ENCODE assay signal across 16 cellular contexts in the genomic region with DNA sequence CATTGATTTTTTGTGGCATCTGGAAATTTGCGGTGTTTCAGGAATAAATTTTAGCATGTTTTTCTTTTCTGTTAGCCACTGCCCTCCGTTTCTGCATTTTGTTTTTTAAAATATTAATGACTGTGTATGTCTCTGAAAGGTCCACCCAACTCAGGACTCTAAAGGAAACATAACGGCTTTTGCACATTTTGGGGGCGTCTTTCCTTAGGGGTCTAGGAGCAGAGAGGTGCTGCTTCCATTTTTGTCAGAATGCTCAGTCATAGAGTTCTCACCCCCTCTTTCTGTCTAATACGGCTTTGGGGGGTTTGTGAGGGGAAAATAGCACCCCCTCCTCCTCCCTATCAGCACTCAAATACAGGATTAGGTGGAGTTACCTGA.
A peak's percentile ranks its signal among the peaks of the same experiment; 100 is the strongest.
DNase-seq lines count a peak whose midpoint lies in the region; ATAC-seq, FAIRE-seq and TF ChIP-seq lines count a peak whose summit lies in the region.
"Had no signal": no experiment of that assay in that cellular context is flagged by ENCODE, and none has a peak within 500 bp of the region (broad histone marks: within the 10 kb centered on the region; RNA-seq: fewer than 3 reads in every experiment).

No MANE protein-coding gene starts in this region.

- H2BK120ac ChIP-seq in H1 (replicated peaks; ENCODE audit: low read depth, low read length) = no peak overlapping the region

- FAIRE-seq in H1 (lab: Jason Lieb, UNC) = no peak

- peaks cover 15 to 48% (median 29%) of the 10 kb centered on the region in 4 experiments for H3K4me1 ChIP-seq in H1 (replicated peaks in 1 of 4; ENCODE audit: control insufficient read depth in 3 of 4, insufficient read depth in 4 of 4, low read length in 3 of 4)

- no peak overlapping the region for H3K14ac ChIP-seq in H1 (ENCODE audit: insufficient read length)

- H3K4me3 ChIP-seq in H1 (ENCODE audit: extremely low read depth in 1 of 4, insufficient read depth in 2 of 4, low read depth in 3 of 4, low read length in 4 of 4) = peak overlapping the region in 2 of 4 experiments; percentile 33 to 62; a peak in 5 of 8 replicates

- WGBS in H1 (ENCODE audit: extremely low coverage in 1 of 2, insufficient coverage in 1 of 2, insufficient read length in 1 of 2, insufficient replicate concordance in 2 of 2, low coverage in 1 of 2, low lambda C conversion rate in 2 of 2, missing lambda C conversion rate in 1 of 2), 2 experiments = 14% methylated on average over 5 of the region's 5 CpGs; no CpG with 5 or more reads in 1 of the 2 experiments

- TF ChIP-seq CTCF in HFFc6 (IDR thresholded peaks at IDR 0.05) (no peak), H1 (IDR thresholded peaks at IDR 0.05; ENCODE audit: control extremely low read depth in 1 of 3, insufficient read depth in 1 of 3, low read depth in 1 of 3, low read length in 3 of 3) (no peak), mesothelial cell of epicardium (IDR thresholded peaks at IDR 0.05; ENCODE audit: unreplicated experiment) (no peak), progenitor cell of endocrine pancreas (IDR thresholded peaks at IDR 0.05; ENCODE audit: unreplicated experiment) (no peak)

- H3K36me3 ChIP-seq in H1 (ENCODE audit: control insufficient read depth in 2 of 4, insufficient read depth in 4 of 4, low read length in 3 of 4) = no peaks in the 10 kb centered on the region

- no peak overlapping the region for H4K8ac ChIP-seq in H1 (ENCODE audit: extremely low read depth, insufficient read depth, low read length)

- H3K27me3 Mint-ChIP-seq in HFFc6 (ENCODE audit: insufficient read depth) (peaks cover 25% of the 10 kb centered on the region), mesothelial cell of epicardium (ENCODE audit: low read depth) (no peaks in the 10 kb centered on the region), progenitor cell of endocrine pancreas (peaks cover 34% of the 10 kb centered on the region)

- H3K27ac ChIP-seq in H1 (ENCODE audit: low read depth, low read length) = no peak overlapping the region

- no peak overlapping the region for H3K9ac ChIP-seq in H1 (replicated peaks in 1 of 4; ENCODE audit: extremely low read depth in 1 of 4, low read depth in 3 of 4, low read length in 3 of 4)

- peaks cover 14% of the 10 kb centered on the region for H3K23me2 ChIP-seq in H1 (ENCODE audit: low read depth, low read length)

- no peak overlapping the region for H3K56ac ChIP-seq in H1 (replicated peaks; ENCODE audit: insufficient read length, low read depth, low read length)

- no peak overlapping the region for H3K18ac ChIP-seq in H1 (ENCODE audit: extremely low read depth, low read length)

- H3K27me3 ChIP-seq in H1 (replicated peaks in 1 of 4; ENCODE audit: control insufficient read depth in 3 of 4, extremely low read depth in 1 of 4, insufficient read depth in 3 of 4, low read length in 3 of 4) = peaks cover 60 to 90% (median 77%) of the 10 kb centered on the region in 4 experiments

- H3K23ac ChIP-seq in H1 (ENCODE audit: insufficient read length) = no peak overlapping the region

- H4K5ac ChIP-seq in H1 (ENCODE audit: insufficient read length, low read depth, low read length) = no peak overlapping the region

- no peak overlapping the region for H2AFZ ChIP-seq in H1 (ENCODE audit: low read length)

- TF ChIP-seq RAD21 in H1 (IDR thresholded peaks at IDR 0.05 in 1 of 2, conservative IDR thresholded peaks at IDR 0.05 in 1 of 2; ENCODE audit: low read depth in 2 of 2, low read length in 2 of 2) = no peak

- H3K79me2 ChIP-seq in H1 (ENCODE audit: control insufficient read depth in 1 of 2, insufficient read depth in 2 of 2, low read length in 2 of 2) = no peaks in the 10 kb centered on the region

- TF ChIP-seq EP300 in H1 (IDR thresholded peaks at IDR 0.05; ENCODE audit: borderline replicate concordance in 1 of 2, low read depth in 2 of 2, low read length in 2 of 2) = no peak

- no peaks in the 10 kb centered on the region for H3K79me1 ChIP-seq in H1 (ENCODE audit: low read depth, low read length)

- no peak overlapping the region for H4K91ac ChIP-seq in H1 (replicated peaks; ENCODE audit: insufficient read length, low read length)

- no peak overlapping the region for H2AK5ac ChIP-seq in H1 (ENCODE audit: low read depth, low read length)

- no peak overlapping the region for H2BK15ac ChIP-seq in H1 (ENCODE audit: low read length)

- no peaks in the 10 kb centered on the region for H3K9me3 ChIP-seq in H1 (ENCODE audit: insufficient read depth in 2 of 2, low read depth in 1 of 2, low read length in 1 of 2)

- DNase-seq in HFFc6 (no peak), H1 (ENCODE audit: low read depth in 1 of 2, low spot score in 2 of 2) (no peak), mesothelial cell of epicardium (ENCODE audit: low spot score in 2 of 2, unreplicated experiment in 2 of 2) (no peak), progenitor cell of endocrine pancreas (ENCODE audit: low spot score, unreplicated experiment) (no peak), NCI-H2196 (lab: John Stamatoyannopoulos, UW; ENCODE audit: unreplicated experiment) (no peak)
- DNase-seq: DMS79 treated with DMSO at 0.1 percent for 48 hours, GDM1, Kasumi-1, NCI-H187 treated with DMSO at 0.1 percent for 48 hours, NCI-H2171, NCI-H510A had no signal

- H3K36me3 Mint-ChIP-seq in HFFc6 (ENCODE audit: low read depth) (peaks cover 8% of the 10 kb centered on the region; the same call in 1 of the 2 replicates), mesothelial cell of epicardium (no peaks in the 10 kb centered on the region), progenitor cell of endocrine pancreas (ENCODE audit: insufficient read depth) (no peaks in the 10 kb centered on the region)

- no peak overlapping the region for H2BK12ac ChIP-seq in H1 (ENCODE audit: low read depth, low read length)

- no peak overlapping the region for H3K27ac Mint-ChIP-seq in HFFc6
- peak overlapping the region; percentile 98 for H3K27ac Mint-ChIP-seq in mesothelial cell of epicardium
- H3K27ac Mint-ChIP-seq in progenitor cell of endocrine pancreas = no peak overlapping the region

- ATAC-seq in HG03045 (IDR thresholded peaks at IDR 0.05; ENCODE audit: unreplicated experiment) = no peak
- ATAC-seq in HG02798 (IDR thresholded peaks at IDR 0.05; ENCODE audit: poor library complexity, unreplicated experiment) = no peak
- ATAC-seq in HG02642 (IDR thresholded peaks at IDR 0.05; ENCODE audit: poor library complexity, unreplicated experiment) = no peak
- ATAC-seq: Panc1, Right ventricle myocardium inferior had no signal

- no peak for TF ChIP-seq POLR2A in H1 (IDR thresholded peaks at IDR 0.05; ENCODE audit: control extremely low read depth in 1 of 2, low read depth in 2 of 2, low read length in 2 of 2)

- H3K4me3 Mint-ChIP-seq in HFFc6 (peak overlapping the region; percentile 60; the same call in 1 of the 2 replicates), mesothelial cell of epicardium (peak overlapping the region; percentile 76), progenitor cell of endocrine pancreas (ENCODE audit: low read depth) (peak overlapping the region; percentile 65)

- no peak overlapping the region for H2BK20ac ChIP-seq in H1 (ENCODE audit: low read length)

- H3K4me1 Mint-ChIP-seq in HFFc6 (ENCODE audit: low read depth) = peaks cover 49% of the 10 kb centered on the region
- H3K4me1 Mint-ChIP-seq in mesothelial cell of epicardium = peaks cover 95% of the 10 kb centered on the region
- H3K4me1 Mint-ChIP-seq in progenitor cell of endocrine pancreas (ENCODE audit: low read depth) = peaks cover 66% of the 10 kb centered on the region

- H3K4me2 ChIP-seq in H1 (ENCODE audit: insufficient read depth in 1 of 2, low read depth in 2 of 2, low read length in 2 of 2) = peak overlapping the region; percentile 86 to 92

- POLR2A ChIA-PET in H1 (lab: Charles Lee; ENCODE audit: partially characterized antibody) = interaction anchor here (0.6 to 2.8 kb wide), 5 partner anchors 33 to 230 kb away, joined by 3 to 12 read pairs (median 5); no protein-coding TSS in a partner anchor

- H2BK5ac ChIP-seq in H1 (ENCODE audit: low read depth, low read length) = no peak overlapping the region

- H3K4ac ChIP-seq in H1 (replicated peaks; ENCODE audit: insufficient read length, low read depth, low read length) = no peak overlapping the region

- H4K20me1 ChIP-seq in H1 (replicated peaks in 1 of 2; ENCODE audit: control insufficient read depth in 1 of 2, insufficient read depth in 2 of 2, low read length in 2 of 2) = peaks cover 0 to 6% of the 10 kb centered on the region in 2 experiments

- H3K9me3 Mint-ChIP-seq in HFFc6 (peaks cover 6% of the 10 kb centered on the region; the same call in 1 of the 2 replicates), mesothelial cell of epicardium (no peaks in the 10 kb centered on the region), progenitor cell of endocrine pancreas (ENCODE audit: low read depth) (no peaks in the 10 kb centered on the region)

- CTCF ChIA-PET in H1 (lab: Charles Lee; ENCODE audit: partially characterized antibody) = interaction anchor here (1.3 to 9.3 kb wide), 5 partner anchors 32 to 253 kb away, joined by 4 to 130 read pairs (median 7); partner anchors contain the start of gene MEIS2

TF ChIP-seq in H1, 55 proteins besides CTCF, POLR2A, EP300 and RAD21:
- TF ChIP-seq RNF2 (IDR thresholded peaks at IDR 0.05; ENCODE audit: borderline replicate concordance, low read depth, low read length, missing control alignments, poor library complexity, severe bottlenecking) (peak; percentile 38), ZNF274 (IDR thresholded peaks at IDR 0.05; ENCODE audit: borderline replicate concordance, extremely low read depth, low read length) (no peak)
